In genomic region chr17:38296834-38297517, GRCh38 we compare ENCODE assay signal across 8 cellular contexts. TPM values are rescaled to one million over a fixed set of nuclear protein-coding genes. Genes with fewer than 3 reads are reported as not detected.
DNase-seq lines count a peak whose midpoint lies in the region; ATAC-seq and TF ChIP-seq lines count a peak whose summit lies in the region.
"Not testable (repeated sequence)": the region's sequence is repeated elsewhere in the genome, so short reads cannot be mapped to it uniquely, and the experiment has no call there.

MRPL45 (plus strand) TSS chr17:38297168; CDS start chr17:38297184, 16 bp downstream.

- DNase-seq in DMS153 treated with DMSO at 0.1 percent for 48 hours (lab: John Stamatoyannopoulos, UW; ENCODE audit: unreplicated experiment) (peak; percentile 88), KBM-7 (peak; percentile 99), PC-9 (peak; percentile 90 to 97), epithelial cell of proximal tubule (ENCODE audit: low read depth) (peak; percentile 60), mucosa of gallbladder (ENCODE audit: low spot score) (peak; percentile 97)
- DNase-seq in activated T-cell treated with anti-CD3 and anti-CD28 coated beads, Interleukin-2, amount 50 U/mL, for 1 hour, result peak; percentile 96
- DNase-seq in stimulated activated CD8-positive, alpha-beta memory T cell treated with anti-CD3 and anti-CD28 coated beads, Interleukin-4, amount 100 ng/mL, for 24 hours (ENCODE audit: low read depth), result peak; percentile 95

- H4K20me1 ChIP-seq in PC-9 (ENCODE audit: insufficient read depth), result not testable (repeated sequence)

- not testable (repeated sequence) for H3K4me1 ChIP-seq in PC-9 (replicated peaks; ENCODE audit: insufficient read depth)

- in situ Hi-C loops in KBM-7 (cut with MboI; ENCODE audit: low pct_unique_long_range_greater_than_20kb, low sequenced_read_pairs), result not testable (repeated sequence)

- H3F3A ChIP-seq in PC-9 (ENCODE audit: insufficient read depth, low read depth), result not testable (repeated sequence)

- H3K4me3 ChIP-seq in PC-9, result peak within 1 kb of the TSS; percentile 66
- H3K4me3 ChIP-seq in epithelial cell of proximal tubule (ENCODE audit: low read depth, low read length), result peak within 1 kb of the TSS; percentile 68

- not testable (repeated sequence) for H3K9me3 ChIP-seq in PC-9 (ENCODE audit: insufficient read depth, low read depth)

- H2AFZ ChIP-seq in PC-9, result peak within 1 kb of the TSS; percentile 73

- CTCF ChIA-PET in PC-9 (lab: Charles Lee), result not testable (repeated sequence)

- not testable (repeated sequence) for H3K36me3 ChIP-seq in PC-9 (ENCODE audit: low read depth)

- H3K79me2 ChIP-seq in PC-9 (ENCODE audit: low read depth), result not testable (repeated sequence)

- not testable (repeated sequence) for TF ChIP-seq CTCF in PC-9 (conservative IDR thresholded peaks at IDR 0.05); epithelial cell of proximal tubule (conservative IDR thresholded peaks at IDR 0.05; ENCODE audit: low read depth, low read length)

- POLR2A ChIA-PET in PC-9 (lab: Charles Lee; ENCODE audit: unreplicated experiment), result not testable (repeated sequence)

- H3K27me3 ChIP-seq in PC-9 (ENCODE audit: insufficient read depth, low read depth), result not testable (repeated sequence)

- intact Hi-C loops in PC-9 (cut with micrococcal nuclease; ENCODE audit: unreplicated experiment), result not testable (repeated sequence)

- peak; percentile 98 for ATAC-seq in GM21723 (IDR thresholded peaks at IDR 0.05; ENCODE audit: unreplicated experiment)

- H3K9me2 ChIP-seq in PC-9 (ENCODE audit: insufficient read depth), result not testable (repeated sequence)

- peak within 1 kb of the TSS; percentile 79 for H3K4me2 ChIP-seq in PC-9

- BruUV-seq in PC-9 (replicated peaks; lab: Mats Ljungman, UMichigan), result not testable (repeated sequence)

- H3K27ac ChIP-seq in PC-9, result peak within 1 kb of the TSS; percentile 45; the same call in 1 of the 2 replicates

RNA-seq across cellular contexts. Expression of gene MRPL45, which starts in this region (rescaled TPM):
- total RNA-seq in PC-9 (2021) (50.6 and 56.2 TPM in 2 replicates), epithelial cell of proximal tubule (45.4 and 53.9 TPM in 2 replicates), mucosa of gallbladder (27.6 TPM)

Comparison
In these comparisons a context has a peak if more than half of its experiments do, and no peak if none do; other contexts are left out.
1. Peak in every context shown above with its lines: DNase-seq, ATAC-seq, H3K4me3 ChIP-seq and H3K27ac ChIP-seq.